ENCODE assay signal across 22 cellular contexts in genomic region chr18:46001074-46001473, GRCh38. TPM values are rescaled to one million over a fixed set of nuclear protein-coding genes. Genes with fewer than 3 reads are reported as not detected.
DNase-seq lines count a peak whose midpoint lies in the region; ATAC-seq and TF ChIP-seq lines count a peak whose summit lies in the region.
"Had no signal": no experiment of that assay in that cellular context is flagged by ENCODE, and none has a peak within 500 bp of the region (broad histone marks: within the 10 kb centered on the region; RNA-seq: fewer than 3 reads in every experiment).

No MANE protein-coding gene starts in this region.

- peak overlapping the region; percentile 5 to 86 (median 60) for H3K27ac Mint-ChIP-seq in CD4-positive, alpha-beta memory T cell
- peak overlapping the region; percentile 34 for H3K27ac Mint-ChIP-seq in T-helper 2 cell treated with Interferon-gamma antibody and Interleukin-4, amounts not matched to agents 5 μg/mL and 100 μg/mL, for 36 hours
- H3K27ac Mint-ChIP-seq in immature natural killer cell, result peak overlapping the region in 5 of 6 donors; percentile 57 to 87 (median 62)

- no peak overlapping the region for H3K23ac ChIP-seq in IMR-90 (ENCODE audit: low read depth, low read length)

- H3K9me3 Mint-ChIP-seq in CD4-positive, alpha-beta memory T cell, result peaks cover 0 to 12% (median 10%) of the 10 kb centered on the region in 8 donors
- H3K9me3 Mint-ChIP-seq in T-helper 2 cell treated with Interferon-gamma antibody and Interleukin-4, amounts not matched to agents 5 μg/mL and 100 μg/mL, for 36 hours, result peaks cover 12% of the 10 kb centered on the region
- peaks cover 0 to 12% (median 7%) of the 10 kb centered on the region in 6 donors for H3K9me3 Mint-ChIP-seq in immature natural killer cell

- H3K14ac ChIP-seq in IMR-90 (replicated peaks; ENCODE audit: low read depth, low read length), result no peak overlapping the region

- in situ Hi-C loops in IMR-90 (cut with MboI; ENCODE audit: low sequenced_read_pairs), result no loop called here

- TF ChIP-seq CTCF in IMR-90 (conservative IDR thresholded peaks at IDR 0.05; ENCODE audit: low read depth, low read length) (no peak), osteoblast (IDR thresholded peaks at IDR 0.05; ENCODE audit: extremely low read depth, low read depth, low read length) (no peak)

- no peak overlapping the region for H2BK15ac ChIP-seq in IMR-90 (ENCODE audit: low read depth, low read length)

- H4K91ac ChIP-seq in IMR-90 (ENCODE audit: insufficient read depth, low read depth, low read length), result no peak overlapping the region

- no peaks in the 10 kb centered on the region for H3K9me3 ChIP-seq in CD4-positive, alpha-beta memory T cell (ENCODE audit: control insufficient read depth in 1 of 2, low read length in 2 of 2)
- H3K9me3 ChIP-seq in IMR-90 (ENCODE audit: control insufficient read depth, insufficient read depth, low read length) (no peaks in the 10 kb centered on the region; the same call in 1 of the 2 replicates), osteoblast (ENCODE audit: low read depth, low read length) (no peaks in the 10 kb centered on the region)

- no TSS peak for BruUV-seq in IMR-90 (replicated peaks; lab: Mats Ljungman, UMichigan)

- peaks cover 38 to 65% (median 55%) of the 10 kb centered on the region in 4 donors for H3K4me1 Mint-ChIP-seq in CD4-positive, alpha-beta memory T cell
- peaks cover 39% of the 10 kb centered on the region for H3K4me1 Mint-ChIP-seq in T-helper 2 cell treated with Interferon-gamma antibody and Interleukin-4, amounts not matched to agents 5 μg/mL and 100 μg/mL, for 36 hours (ENCODE audit: low read depth)
- H3K4me1 Mint-ChIP-seq in immature natural killer cell, result peaks cover 55 to 59% of the 10 kb centered on the region in 2 donors

- H4K20me1 ChIP-seq in IMR-90 (ENCODE audit: insufficient read depth, low read length), result no peaks in the 10 kb centered on the region
- H4K20me1 ChIP-seq in osteoblast (ENCODE audit: insufficient read depth, low read length), result no peaks in the 10 kb centered on the region
- H4K20me1 ChIP-seq: BLaER1 treated with 17β-estradiol and CSF1 and Interleukin-3, amounts not matched to agents 10 nM and 100 nM had no signal

- no peak for ATAC-seq in IMR-90 (ENCODE audit: low read depth)
- no peak for ATAC-seq in GM21825 (IDR thresholded peaks at IDR 0.05; ENCODE audit: unreplicated experiment)
- ATAC-seq: GM12878, HepG2 had no signal

- no peak overlapping the region for H3K18ac ChIP-seq in IMR-90 (ENCODE audit: low read depth, low read length)

- TF ChIP-seq RAD21 in IMR-90 (IDR thresholded peaks at IDR 0.05; ENCODE audit: low read length), result no peak

- WGBS in IMR-90 (ENCODE audit: extremely low coverage in 2 of 2, insufficient read length in 1 of 2), 2 experiments, result no CpG with 5 or more reads among the region's 1 CpG

- H3K79me1 ChIP-seq in IMR-90 (ENCODE audit: low read depth in 1 of 2, low read length in 2 of 2), result no peaks in the 10 kb centered on the region

- no peak overlapping the region for H2BK5ac ChIP-seq in IMR-90 (ENCODE audit: low read depth, low read length, poor library complexity, severe bottlenecking)

- H2BK20ac ChIP-seq in IMR-90 (ENCODE audit: low read depth, low read length), result no peak overlapping the region

- H3K27me3 ChIP-seq in CD4-positive, alpha-beta memory T cell (ENCODE audit: insufficient read depth, low read length), result no peaks in the 10 kb centered on the region
- no peaks in the 10 kb centered on the region for H3K27me3 ChIP-seq in IMR-90 (ENCODE audit: control insufficient read depth, insufficient read depth, low read length)
- H3K27me3 ChIP-seq in osteoblast (ENCODE audit: insufficient read depth, low read length), result no peaks in the 10 kb centered on the region
- H3K27me3 ChIP-seq: BLaER1 treated with 17β-estradiol and CSF1 and Interleukin-3, amounts not matched to agents 10 nM and 100 nM had no signal

- H3K4me3 Mint-ChIP-seq in CD4-positive, alpha-beta memory T cell, result peak overlapping the region in 7 of 8 donors; percentile 15 to 74 (median 53)
- peak overlapping the region; percentile 59 for H3K4me3 Mint-ChIP-seq in T-helper 2 cell treated with Interferon-gamma antibody and Interleukin-4, amounts not matched to agents 5 μg/mL and 100 μg/mL, for 36 hours
- H3K4me3 Mint-ChIP-seq in immature natural killer cell, result peak overlapping the region in 3 of 5 donors; percentile 2 to 29 (median 26)

- H2AFZ ChIP-seq in IMR-90 (replicated peaks; ENCODE audit: low read length, poor library complexity) (no peak overlapping the region), osteoblast (ENCODE audit: low read length) (no peak overlapping the region)

- no peak overlapping the region for H3K56ac ChIP-seq in IMR-90 (ENCODE audit: extremely low read depth, insufficient read depth, low read length)

- peaks cover 53% of the 10 kb centered on the region for H3K4me1 ChIP-seq in CD4-positive, alpha-beta memory T cell (ENCODE audit: insufficient read depth, low read length)
- no peaks in the 10 kb centered on the region for H3K4me1 ChIP-seq in IMR-90 (ENCODE audit: control insufficient read depth, insufficient read depth, low read length)
- no peaks in the 10 kb centered on the region for H3K4me1 ChIP-seq in osteoblast (ENCODE audit: insufficient read depth, low read length)

- H3K27ac ChIP-seq in CD4-positive, alpha-beta memory T cell (ENCODE audit: low read depth, low read length), result no peak overlapping the region
- H3K27ac ChIP-seq in IMR-90 (ENCODE audit: insufficient read depth, low read length), result no peak overlapping the region
- H3K27ac ChIP-seq in osteoblast (ENCODE audit: low read depth, low read length), result no peak overlapping the region
- H3K27ac ChIP-seq: BLaER1 treated with 17β-estradiol and CSF1 and Interleukin-3, amounts not matched to agents 10 nM and 100 nM; KMS-11 had no signal

- POLR2A ChIA-PET in CD4-positive, alpha-beta memory T cell (lab: Charles Lee; ENCODE audit: partially characterized antibody), result no interaction called here
- POLR2A ChIA-PET in IMR-90 (lab: Charles Lee; ENCODE audit: unreplicated experiment), result no interaction called here

- intact Hi-C loops in CD4-positive, alpha-beta memory T cell (cut with micrococcal nuclease), result no loop called here
- intact Hi-C loops in IMR-90 (cut with micrococcal nuclease), result no loop called here

- no peak overlapping the region for H3K4me2 ChIP-seq in IMR-90 (ENCODE audit: low read depth, low read length)
- no peak overlapping the region for H3K4me2 ChIP-seq in osteoblast (ENCODE audit: insufficient read depth, low read length)
- H3K4me2 ChIP-seq: BLaER1 treated with 17β-estradiol and CSF1 and Interleukin-3, amounts not matched to agents 10 nM and 100 nM; KMS-11 had no signal

- no peak overlapping the region for H2AK5ac ChIP-seq in IMR-90 (ENCODE audit: low read depth, low read length)

- no peak overlapping the region for H3K4ac ChIP-seq in IMR-90 (ENCODE audit: low read depth, low read length)

- no peak for TF ChIP-seq POLR2A in IMR-90 (IDR thresholded peaks at IDR 0.05; ENCODE audit: low read depth, low read length)

- DNase-seq in CD4-positive, alpha-beta memory T cell, result peak in 3 of 5 donors; percentile 10 to 40 (median 18)
- DNase-seq in IMR-90, result no peak
- DNase-seq in T-helper 2 cell treated with Interferon-gamma antibody and Interleukin-4, amounts not matched to agents 5 μg/mL and 100 μg/mL, for 36 hours (ENCODE audit: low spot score), result no peak
- no peak for DNase-seq in immature natural killer cell
- no peak for DNase-seq in NCI-H345 (lab: John Stamatoyannopoulos, UW)
- DNase-seq in NCI-H2196 (lab: John Stamatoyannopoulos, UW; ENCODE audit: unreplicated experiment), result no peak
- DNase-seq in osteoblast (ENCODE audit: insufficient read length, low spot score, missing footprints), result no peak
- DNase-seq: DMS79, GOT3, HCEC 1CT, MV-4-11, NCI-H1105 treated with DMSO at 0.1 percent for 48 hours, NCI-H2081, NCI-H2171, NCI-H446, NCI-H526, Right ventricle myocardium superior had no signal

- H3K36me3 Mint-ChIP-seq in CD4-positive, alpha-beta memory T cell, result peaks cover 2 to 19% of the 10 kb centered on the region in 2 donors
- H3K36me3 Mint-ChIP-seq in T-helper 2 cell treated with Interferon-gamma antibody and Interleukin-4, amounts not matched to agents 5 μg/mL and 100 μg/mL, for 36 hours (ENCODE audit: low read depth), result peaks cover 40% of the 10 kb centered on the region
- peaks cover 14 to 27% (median 22%) of the 10 kb centered on the region in 3 donors for H3K36me3 Mint-ChIP-seq in immature natural killer cell

- H3K27me3 Mint-ChIP-seq in CD4-positive, alpha-beta memory T cell, result no peaks in the 10 kb centered on the region
- no peaks in the 10 kb centered on the region for H3K27me3 Mint-ChIP-seq in T-helper 2 cell treated with Interferon-gamma antibody and Interleukin-4, amounts not matched to agents 5 μg/mL and 100 μg/mL, for 36 hours (ENCODE audit: low read depth)
- peaks cover 0 to 4% (median 0%) of the 10 kb centered on the region in 3 donors for H3K27me3 Mint-ChIP-seq in immature natural killer cell (ENCODE audit: low read depth in 3 of 3)

- no peaks in the 10 kb centered on the region for H3K36me3 ChIP-seq in CD4-positive, alpha-beta memory T cell (ENCODE audit: insufficient read depth, low read length)
- peaks cover 8% of the 10 kb centered on the region; the same call in 1 of the 2 replicates for H3K36me3 ChIP-seq in IMR-90 (ENCODE audit: control insufficient read depth, insufficient read depth, low read length)
- H3K36me3 ChIP-seq in osteoblast (ENCODE audit: insufficient read depth, low read length), result no peaks in the 10 kb centered on the region
- H3K36me3 ChIP-seq: BLaER1 treated with 17β-estradiol and CSF1 and Interleukin-3, amounts not matched to agents 10 nM and 100 nM had no signal

- CTCF ChIA-PET in CD4-positive, alpha-beta memory T cell (lab: Charles Lee; ENCODE audit: partially characterized antibody), result no interaction called here
- CTCF ChIA-PET in IMR-90 (lab: Yijun Ruan, JAX), result no interaction called here

- H2AK9ac ChIP-seq in IMR-90 (replicated peaks; ENCODE audit: low read depth, low read length, poor library complexity), result no peak overlapping the region

- H3K79me2 ChIP-seq in osteoblast (ENCODE audit: insufficient read depth, low read length), result no peaks in the 10 kb centered on the region

- no peak overlapping the region for H3K9ac ChIP-seq in IMR-90 (ENCODE audit: low read depth, low read length)
- H3K9ac ChIP-seq: BLaER1 treated with 17β-estradiol and CSF1 and Interleukin-3, amounts not matched to agents 10 nM and 100 nM; KMS-11 had no signal

- no peak overlapping the region for H4K8ac ChIP-seq in IMR-90 (ENCODE audit: low read depth in 2 of 2, low read length in 2 of 2)

- H2BK120ac ChIP-seq in IMR-90 (ENCODE audit: low read depth, low read length), result no peak overlapping the region

- no peak overlapping the region for H4K5ac ChIP-seq in IMR-90 (ENCODE audit: low read depth, low read length)

- H3K4me3 ChIP-seq in CD4-positive, alpha-beta memory T cell (ENCODE audit: low read length in 2 of 2), result no peak overlapping the region
- H3K4me3 ChIP-seq in IMR-90 (ENCODE audit: insufficient read depth, low read depth, low read length) (no peak overlapping the region), osteoblast (ENCODE audit: insufficient read depth, low read length) (no peak overlapping the region)
- H3K4me3 ChIP-seq: BLaER1 treated with 17β-estradiol and CSF1 and Interleukin-3, amounts not matched to agents 10 nM and 100 nM; GM12878 had no signal

- dilution Hi-C loops in IMR-90 (cut with HindIII; ENCODE audit: low sequenced_read_pairs, unreplicated experiment), result no loop called here

- H3K9me1 ChIP-seq in IMR-90 (ENCODE audit: insufficient read depth, low read length), result no peaks in the 10 kb centered on the region

RNA-seq across cellular contexts. Expression of gene EPG5, which starts 33.9 kb away (rescaled TPM):
- 10 to 100 TPM; 64.3 to 69.0 TPM for total RNA-seq in CD4-positive, alpha-beta memory T cell
- 1 to 10 TPM; 4.1 to 5.7 TPM for polyA plus RNA-seq in CD4-positive, alpha-beta memory T cell
- 104 and 114 TPM in 2 replicates for total RNA-seq in IMR-90 (2012; rRNA removed)
- 35.1 and 37.3 TPM in 2 replicates for polyA plus RNA-seq in IMR-90 (2012; rRNA removed)
- 15.1 and 15.2 TPM in 2 replicates for polyA plus RNA-seq in IMR-90 (2012; cell fraction: cytosol; rRNA removed)
- 48.7 and 107 TPM in 2 replicates for polyA plus RNA-seq in IMR-90 (2012; cell fraction: nucleus; rRNA removed; ENCODE audit: low replicate concordance)
- polyA plus RNA-seq in immature natural killer cell, result 1 to 10 TPM; 2.9 to 6.5 (median 5.3) TPM
- total RNA-seq in osteoblast, result 94.8 and 96.4 TPM in 2 replicates

Comparison
In these comparisons a context has a peak if more than half of its experiments do, and no peak if none do; other contexts are left out.
1. DNase-seq: peak in CD4-positive, alpha-beta memory T cell (3 of 5); none in IMR-90 (single experiment), T-helper 2 cell treated with Interferon-gamma antibody and Interleukin-4, amounts not matched to agents 5 μg/mL and 100 μg/mL, for 36 hours (single experiment), immature natural killer cell (0 of 3), NCI-H345 (single experiment), NCI-H2196 (single experiment) and osteoblast (single experiment).
2. Peak in every context shown above with its lines, with median percentiles within 50 percentile points of each other: H3K27ac Mint-ChIP-seq and H3K4me3 Mint-ChIP-seq.